8 cellular contexts compared by ENCODE assay signal in the genomic region with DNA sequence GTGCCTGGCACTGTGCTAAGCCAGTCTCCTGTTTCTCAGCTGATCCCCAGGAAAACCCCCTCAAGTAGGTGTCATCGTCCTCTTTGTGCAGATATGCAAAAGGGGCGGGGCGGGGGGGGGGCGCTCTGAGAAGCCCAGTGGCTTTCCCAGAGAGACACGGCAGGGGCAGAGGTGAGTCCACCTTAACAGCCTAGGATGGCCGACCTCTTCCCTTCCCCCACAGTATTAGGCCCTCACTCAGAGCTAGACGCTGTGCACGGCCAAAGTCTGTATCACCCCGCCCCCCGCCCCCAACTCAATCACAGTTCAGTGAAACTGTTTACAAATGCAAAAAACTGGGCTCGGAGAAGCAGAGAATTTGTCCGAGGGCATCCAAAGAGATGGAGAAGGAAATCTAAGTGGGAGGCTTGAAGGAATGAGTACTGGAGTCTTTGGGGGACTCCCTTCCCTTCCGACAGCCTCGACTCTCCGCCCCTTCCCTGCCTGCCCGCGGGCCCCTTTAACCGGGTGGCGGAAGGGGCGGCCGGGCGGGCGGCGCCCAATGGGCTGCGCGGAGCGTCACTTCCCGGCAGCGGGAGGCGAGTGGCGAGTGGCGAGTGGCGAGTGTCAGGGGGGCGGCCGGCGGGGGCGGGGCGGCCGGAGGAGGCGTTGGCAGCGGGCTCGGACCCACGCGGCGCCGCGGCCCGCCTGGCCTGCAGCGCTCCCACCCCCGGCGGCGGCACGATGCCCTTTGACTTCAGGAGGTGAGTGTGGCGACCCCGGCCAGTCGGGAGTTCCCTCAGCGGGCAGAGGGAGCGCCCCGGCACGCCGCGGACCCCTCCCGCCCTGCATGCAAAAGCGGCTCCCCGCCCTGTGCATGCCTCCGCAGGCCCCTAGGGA. TPM values are rescaled to one million over a fixed set of nuclear protein-coding genes. Genes with fewer than 3 reads are reported as not detected.
DNase-seq lines count a peak whose midpoint lies in the region; ATAC-seq and TF ChIP-seq lines count a peak whose summit lies in the region.

TSS of gene ERGIC1 (plus strand) at position 561 of the 879 bp plus-strand sequence. CDS start at position 724, 163 bp downstream.

- peak; percentile 76 for DNase-seq in AG10803 (ENCODE audit: low read depth)
- DNase-seq in NCI-H748 (lab: John Stamatoyannopoulos, UW; ENCODE audit: unreplicated experiment) = peak; percentile 88
- DNase-seq in activated CD8-positive, alpha-beta T cell treated with anti-CD3 and anti-CD28 coated beads for 36 hours = peak; percentile 79
- DNase-seq in effector CD4-positive, alpha-beta T cell = peak; percentile 63
- DNase-seq in lower lobe of right lung = peak; percentile 92
- DNase-seq in stimulated activated CD4-positive, alpha-beta T cell treated with anti-CD3 and anti-CD28 coated beads, TNF-alpha, amount 100 ng/mL, for 4 hours (ENCODE audit: low read depth in 3 of 3) = peak in 2 of 3 experiments; percentile 18 to 50

- H3K4me3 Mint-ChIP-seq in activated CD8-positive, alpha-beta T cell treated with anti-CD3 and anti-CD28 coated beads for 36 hours = peak within 1 kb of the TSS; percentile 79

- H3K27ac ChIP-seq in lower lobe of right lung = peak within 1 kb of the TSS; percentile 92

- no peaks in the 10 kb centered on the region for H3K9me3 Mint-ChIP-seq in activated CD8-positive, alpha-beta T cell treated with anti-CD3 and anti-CD28 coated beads for 36 hours

- no peaks in the 10 kb centered on the region for H3K9me3 ChIP-seq in lower lobe of right lung

- peak; percentile 70 for ATAC-seq in GM18907 (IDR thresholded peaks at IDR 0.05; ENCODE audit: unreplicated experiment)
- ATAC-seq in HG03103 (IDR thresholded peaks at IDR 0.05; ENCODE audit: low read depth, unreplicated experiment) = peak; percentile 70
- ATAC-seq in activated CD8-positive, alpha-beta T cell treated with anti-CD3 and anti-CD28 coated beads for 36 hours = peak; percentile 83
- ATAC-seq in lower lobe of right lung = peak; percentile 88 to 91

- H3K27ac Mint-ChIP-seq in activated CD8-positive, alpha-beta T cell treated with anti-CD3 and anti-CD28 coated beads for 36 hours = peak within 1 kb of the TSS; percentile 80

- TF ChIP-seq CTCF in AG10803 (conservative IDR thresholded peaks at IDR 0.05; ENCODE audit: low read length) (no peak), lower lobe of right lung (IDR thresholded peaks at IDR 0.05) (no peak)
- TF ChIP-seq CTCF in activated CD8-positive, alpha-beta T cell treated with anti-CD3 and anti-CD28 coated beads for 36 hours (IDR thresholded peaks at IDR 0.05) = no peak

- no peaks in the 10 kb centered on the region for H3K36me3 ChIP-seq in lower lobe of right lung

- H3K4me1 Mint-ChIP-seq in activated CD8-positive, alpha-beta T cell treated with anti-CD3 and anti-CD28 coated beads for 36 hours (ENCODE audit: low read depth) = peaks cover 40% of the 10 kb centered on the region

- H3K4me3 ChIP-seq in AG10803 (ENCODE audit: low read length) (peak within 1 kb of the TSS; percentile 94), lower lobe of right lung (peak within 1 kb of the TSS; percentile 86)

- intact Hi-C loops in activated CD8-positive, alpha-beta T cell treated with anti-CD3 and anti-CD28 coated beads for 36 hours (cut with micrococcal nuclease) = loop anchor here (10.0 kb wide), 1 partner anchor 119 kb away; no protein-coding TSS in a partner anchor
- intact Hi-C loops in lower lobe of right lung (cut with DNase I) = no loop called here

- no peaks in the 10 kb centered on the region for H3K27me3 ChIP-seq in lower lobe of right lung (ENCODE audit: low read depth)

- no peaks in the 10 kb centered on the region for H3K27me3 Mint-ChIP-seq in activated CD8-positive, alpha-beta T cell treated with anti-CD3 and anti-CD28 coated beads for 36 hours

- no peaks in the 10 kb centered on the region for H3K36me3 Mint-ChIP-seq in activated CD8-positive, alpha-beta T cell treated with anti-CD3 and anti-CD28 coated beads for 36 hours (ENCODE audit: low read depth)

- POLR2A ChIA-PET in activated CD8-positive, alpha-beta T cell treated with anti-CD3 and anti-CD28 coated beads for 36 hours (lab: Charles Lee) = interaction anchor here (0.8 to 1.5 kb wide), 3 partner anchors 10 to 37 kb away, joined by 3 to 7 read pairs (median 3); no protein-coding TSS in a partner anchor

- CTCF ChIA-PET in activated CD8-positive, alpha-beta T cell treated with anti-CD3 and anti-CD28 coated beads for 36 hours (lab: Charles Lee) = interaction anchor here (0.9 to 1.9 kb wide), 3 partner anchors 62 to 119 kb away, joined by 3 to 5 read pairs (median 4); no protein-coding TSS in a partner anchor

- H3K4me1 ChIP-seq in lower lobe of right lung = peaks cover 46% of the 10 kb centered on the region

RNA-seq across cellular contexts. Expression of gene ERGIC1, which starts in this region (rescaled TPM):
- 10 to 100 TPM; 56.1 to 57.0 TPM for total RNA-seq in activated CD8-positive, alpha-beta T cell treated with anti-CD3 and anti-CD28 coated beads for 36 hours
- total RNA-seq in lower lobe of right lung = 177 TPM

Comparison
In these comparisons a context has a peak if more than half of its experiments do, and no peak if none do; other contexts are left out.
1. Peak in every context shown above with its lines: DNase-seq, ATAC-seq, H3K4me3 ChIP-seq and H3K27ac ChIP-seq.
2. DNase-seq: peak in every context shown above with its lines; median percentile 92 in lower lobe of right lung; 88 in NCI-H748; 79 in activated CD8-positive, alpha-beta T cell treated with anti-CD3 and anti-CD28 coated beads for 36 hours; 76 in AG10803; 63 in effector CD4-positive, alpha-beta T cell; 34 in stimulated activated CD4-positive, alpha-beta T cell treated with anti-CD3 and anti-CD28 coated beads, TNF-alpha, amount 100 ng/mL, for 4 hours.